Comparison of ENCODE assay signal across 8 cellular contexts in genomic region chr20:52313335-52313963, GRCh38.
A peak's percentile ranks its signal among the peaks of the same experiment; 100 is the strongest.
DNase-seq lines count a peak whose midpoint lies in the region; ATAC-seq and TF ChIP-seq lines count a peak whose summit lies in the region.

No MANE protein-coding gene starts in this region.

- no peaks in the 10 kb centered on the region for H3K36me3 Mint-ChIP-seq in activated naive CD4-positive, alpha-beta T cell treated with anti-CD3 and anti-CD28 coated beads for 36 hours (ENCODE audit: low read depth)
- H3K36me3 Mint-ChIP-seq in activated naive CD4-positive, alpha-beta T cell treated with anti-CD3 and anti-CD28 coated beads, Interleukin-2, amount 10 ng/mL, durations not matched to agents 7 days and 5 days: no peaks in the 10 kb centered on the region
- H3K36me3 Mint-ChIP-seq in activated naive CD4-positive, alpha-beta T cell treated with anti-CD3 and anti-CD28 coated beads, Interleukin-2, amount 50 U/mL, for 72 hours: no peaks in the 10 kb centered on the region

- peaks cover 4% of the 10 kb centered on the region; the same call in 1 of the 2 replicates for H3K4me1 ChIP-seq in PC-3 (ENCODE audit: insufficient read depth, low read length)

- peak overlapping the region; percentile 21; the same call in 1 of the 2 replicates for H3K4me3 ChIP-seq in PC-3 (ENCODE audit: low read length)

- H3K9me3 ChIP-seq in PC-3 (ENCODE audit: low read length): no peaks in the 10 kb centered on the region

- BruUV-seq in PC-3 (replicated peaks; lab: Mats Ljungman, UMichigan): no TSS peak

- CTCF ChIA-PET in activated naive CD4-positive, alpha-beta T cell treated with anti-CD3 and anti-CD28 coated beads for 36 hours (lab: Charles Lee): interaction anchor here (0.6 to 2.3 kb wide), 11 partner anchors 14 to 1234 kb away, joined by 3 to 20 read pairs (median 8); no protein-coding TSS in a partner anchor
- CTCF ChIA-PET in activated naive CD4-positive, alpha-beta T cell treated with anti-CD3 and anti-CD28 coated beads, Interleukin-2, amount 10 ng/mL, durations not matched to agents 7 days and 5 days (lab: Charles Lee): interaction anchor here (1.1 to 2.6 kb wide), 5 partner anchors 14 to 1234 kb away, joined by 3 to 13 read pairs (median 3); no protein-coding TSS in a partner anchor
- CTCF ChIA-PET in PC-3 (lab: Charles Lee): interaction anchor here (0.7 to 1.0 kb wide), 2 partner anchors 193 to 1235 kb away, joined by 4 to 6 read pairs; no protein-coding TSS in a partner anchor

- no peaks in the 10 kb centered on the region for H4K20me1 ChIP-seq in PC-3 (ENCODE audit: low read length)

- peaks cover 20% of the 10 kb centered on the region for H3K4me1 Mint-ChIP-seq in activated naive CD4-positive, alpha-beta T cell treated with anti-CD3 and anti-CD28 coated beads for 36 hours (ENCODE audit: low read depth)
- peaks cover 15% of the 10 kb centered on the region for H3K4me1 Mint-ChIP-seq in activated naive CD4-positive, alpha-beta T cell treated with anti-CD3 and anti-CD28 coated beads, Interleukin-2, amount 10 ng/mL, durations not matched to agents 7 days and 5 days

- H3K27me3 Mint-ChIP-seq in activated naive CD4-positive, alpha-beta T cell treated with anti-CD3 and anti-CD28 coated beads for 36 hours (ENCODE audit: low read depth): no peaks in the 10 kb centered on the region
- peaks cover 4% of the 10 kb centered on the region for H3K27me3 Mint-ChIP-seq in activated naive CD4-positive, alpha-beta T cell treated with anti-CD3 and anti-CD28 coated beads, Interleukin-2, amount 10 ng/mL, durations not matched to agents 7 days and 5 days

- peak overlapping the region; percentile 58 for H3K4me2 ChIP-seq in PC-3 (ENCODE audit: low read length)

- peak; percentile 86 for ATAC-seq in PC-3
- ATAC-seq in activated naive CD4-positive, alpha-beta T cell treated with anti-CD3 and anti-CD28 coated beads, Interleukin-2, amount 50 U/mL, for 72 hours: no peak

- peak; percentile 18 for DNase-seq in activated naive CD4-positive, alpha-beta T cell treated with anti-CD3 and anti-CD28 coated beads for 36 hours
- DNase-seq in activated naive CD4-positive, alpha-beta T cell treated with anti-CD3 and anti-CD28 coated beads, Interleukin-2, amount 10 ng/mL, durations not matched to agents 7 days and 5 days: no peak
- DNase-seq in PC-3 (peak; percentile 76), fibroblast of peridontal ligament (ENCODE audit: extremely low read depth) (peak; percentile 55), renal cortical epithelial cell (ENCODE audit: low read depth) (peak; percentile 13), middle frontal gyrus (ENCODE audit: extremely low spot score, low spot score) (no peak), AML-193 (lab: John Stamatoyannopoulos, UW) (no peak)
- no peak for DNase-seq in activated naive CD4-positive, alpha-beta T cell treated with anti-CD3 and anti-CD28 coated beads, Interleukin-2, amount 50 U/mL, for 72 hours (ENCODE audit: low spot score in 2 of 2)

- no peaks in the 10 kb centered on the region for H3K79me2 ChIP-seq in PC-3 (ENCODE audit: low read length)

- POLR2A ChIA-PET in PC-3 (lab: Charles Lee; ENCODE audit: unreplicated experiment): no interaction called here

- H3K9me2 ChIP-seq in PC-3 (replicated peaks; ENCODE audit: low read length): no peaks in the 10 kb centered on the region

- intact Hi-C loops in activated naive CD4-positive, alpha-beta T cell treated with anti-CD3 and anti-CD28 coated beads for 36 hours (cut with micrococcal nuclease): loop anchor here (5.0 to 10.0 kb wide), 6 partner anchors 179 to 1629 kb away; partner anchors contain the start of gene TSHZ2
- intact Hi-C loops in PC-3 (cut with micrococcal nuclease): loop anchor here (1.0 to 10.0 kb wide), 4 partner anchors 66 to 1749 kb away; no protein-coding TSS in a partner anchor

- peaks cover 3% of the 10 kb centered on the region for H3K9me3 Mint-ChIP-seq in activated naive CD4-positive, alpha-beta T cell treated with anti-CD3 and anti-CD28 coated beads for 36 hours
- no peaks in the 10 kb centered on the region for H3K9me3 Mint-ChIP-seq in activated naive CD4-positive, alpha-beta T cell treated with anti-CD3 and anti-CD28 coated beads, Interleukin-2, amount 10 ng/mL, durations not matched to agents 7 days and 5 days
- peaks cover 0 to 5% of the 10 kb centered on the region in 2 donors for H3K9me3 Mint-ChIP-seq in activated naive CD4-positive, alpha-beta T cell treated with anti-CD3 and anti-CD28 coated beads, Interleukin-2, amount 50 U/mL, for 72 hours

- peak overlapping the region; percentile 61 for H2AFZ ChIP-seq in PC-3 (ENCODE audit: low read length)

- no peak overlapping the region for H3K27ac ChIP-seq in PC-3 (ENCODE audit: low read length)

- no peaks in the 10 kb centered on the region for H3K36me3 ChIP-seq in PC-3 (ENCODE audit: low read depth, low read length)

- no peaks in the 10 kb centered on the region for H3F3A ChIP-seq in PC-3 (ENCODE audit: low read length, unreplicated experiment)

- TF ChIP-seq CTCF in PC-3 (conservative IDR thresholded peaks at IDR 0.05; ENCODE audit: low read depth, low read length): peak; percentile 75

- H3K4me3 Mint-ChIP-seq in activated naive CD4-positive, alpha-beta T cell treated with anti-CD3 and anti-CD28 coated beads for 36 hours: peak overlapping the region; percentile 26
- H3K4me3 Mint-ChIP-seq in activated naive CD4-positive, alpha-beta T cell treated with anti-CD3 and anti-CD28 coated beads, Interleukin-2, amount 10 ng/mL, durations not matched to agents 7 days and 5 days: no peak overlapping the region

- H3K9ac ChIP-seq in PC-3 (ENCODE audit: low read length): no peak overlapping the region

- H3K27me3 ChIP-seq in PC-3 (ENCODE audit: low read length): peaks cover 53% of the 10 kb centered on the region

- peak overlapping the region; percentile 28 for H3K27ac Mint-ChIP-seq in activated naive CD4-positive, alpha-beta T cell treated with anti-CD3 and anti-CD28 coated beads for 36 hours
- no peak overlapping the region for H3K27ac Mint-ChIP-seq in activated naive CD4-positive, alpha-beta T cell treated with anti-CD3 and anti-CD28 coated beads, Interleukin-2, amount 10 ng/mL, durations not matched to agents 7 days and 5 days
- no peak overlapping the region for H3K27ac Mint-ChIP-seq in activated naive CD4-positive, alpha-beta T cell treated with anti-CD3 and anti-CD28 coated beads, Interleukin-2, amount 50 U/mL, for 72 hours

Comparison
In these comparisons a context has a peak if more than half of its experiments do, and no peak if none do; other contexts are left out.
1. DNase-seq: peak in activated naive CD4-positive, alpha-beta T cell treated with anti-CD3 and anti-CD28 coated beads for 36 hours (single experiment), PC-3 (single experiment), fibroblast of peridontal ligament (single experiment) and renal cortical epithelial cell (single experiment); none in activated naive CD4-positive, alpha-beta T cell treated with anti-CD3 and anti-CD28 coated beads, Interleukin-2, amount 10 ng/mL, durations not matched to agents 7 days and 5 days (single experiment), middle frontal gyrus (single experiment), AML-193 (0 of 2) and activated naive CD4-positive, alpha-beta T cell treated with anti-CD3 and anti-CD28 coated beads, Interleukin-2, amount 50 U/mL, for 72 hours (0 of 2).